ENCODE assay signal across 12 cellular contexts in genomic region chr2:100891911-100892642, GRCh38.
A peak's percentile ranks its signal among the peaks of the same experiment; 100 is the strongest.
DNase-seq lines count a peak whose midpoint lies in the region; TF ChIP-seq lines count a peak whose summit lies in the region.
"Had no signal": no experiment of that assay in that cellular context is flagged by ENCODE, and none has a peak within 500 bp of the region (broad histone marks: within the 10 kb centered on the region; RNA-seq: fewer than 3 reads in every experiment).

No MANE protein-coding gene starts in this region.

- CTCF ChIA-PET in Caco-2 (lab: Charles Lee), result no interaction called here

- DNase-seq in LHCN-M2 (ENCODE audit: low read depth) (peak; percentile 55), astrocyte of the hippocampus (ENCODE audit: low read depth, low spot score) (peak; percentile 71), right atrium auricular region (ENCODE audit: low spot score) (no peak), vagina (ENCODE audit: extremely low spot score in 2 of 2) (no peak), Ammon's horn (ENCODE audit: low spot score) (no peak), Caco-2 (no peak), DMS79 treated with DMSO at 0.1 percent for 48 hours (lab: John Stamatoyannopoulos, UW) (no peak)
- DNase-seq: H9; NCI-H524; stimulated activated CD4-positive, alpha-beta T cell treated with anti-CD3 and anti-CD28 coated beads, Interleukin-4, amount 100 ng/mL, for 1 hour had no signal

- POLR2A ChIA-PET in Caco-2 (lab: Charles Lee), result no interaction called here

- H3K9me3 ChIP-seq in right atrium auricular region (no peaks in the 10 kb centered on the region), vagina (no peaks in the 10 kb centered on the region), Caco-2 (no peaks in the 10 kb centered on the region)
- H3K9me3 ChIP-seq: BLaER1 had no signal

- H3K9me3 Mint-ChIP-seq in Caco-2 (ENCODE audit: unreplicated experiment), result no peaks in the 10 kb centered on the region
- H3K9me3 Mint-ChIP-seq: H9 had no signal

- no peak for TF ChIP-seq POLR2A in vagina (IDR thresholded peaks at IDR 0.05)

- H3K4me3 ChIP-seq in ACC112 (ENCODE audit: low read depth, low read length) (peak overlapping the region; percentile 19; the same call in 1 of the 2 replicates), right atrium auricular region (no peak overlapping the region), vagina (no peak overlapping the region), Caco-2 (ENCODE audit: low read depth, low read length) (no peak overlapping the region)
- H3K4me3 ChIP-seq: BLaER1 had no signal

- no TSS peak for BruUV-seq in Caco-2 (replicated peaks; lab: Mats Ljungman, UMichigan)

- peak overlapping the region; percentile 0 for H2AFZ ChIP-seq in ACC112 (ENCODE audit: low read length, unreplicated experiment)

- H3K27ac Mint-ChIP-seq in Caco-2 (ENCODE audit: unreplicated experiment), result no peak overlapping the region
- H3K27ac Mint-ChIP-seq: H9 had no signal

- H3K36me3 ChIP-seq in ACC112 (ENCODE audit: insufficient read depth, low read length) (no peaks in the 10 kb centered on the region), right atrium auricular region (no peaks in the 10 kb centered on the region), vagina (no peaks in the 10 kb centered on the region), Caco-2 (ENCODE audit: control insufficient read depth, insufficient read depth, low read length) (no peaks in the 10 kb centered on the region)
- H3K36me3 ChIP-seq: BLaER1 had no signal

- no peak overlapping the region for H3K4me3 Mint-ChIP-seq in Caco-2 (ENCODE audit: unreplicated experiment)
- H3K4me3 Mint-ChIP-seq: H9 had no signal

- TF ChIP-seq CTCF in right atrium auricular region (IDR thresholded peaks at IDR 0.05) (no peak), vagina (IDR thresholded peaks at IDR 0.05) (no peak), Caco-2 (IDR thresholded peaks at IDR 0.05; ENCODE audit: insufficient read depth in 1 of 2, low read depth in 1 of 2, low read length in 1 of 2, severe bottlenecking in 1 of 2, unreplicated experiment in 1 of 2) (no peak)

- H3K27me3 Mint-ChIP-seq in Caco-2 (ENCODE audit: insufficient read depth, unreplicated experiment), result no peaks in the 10 kb centered on the region

- no peaks in the 10 kb centered on the region for H3K79me2 ChIP-seq in ACC112 (ENCODE audit: control insufficient read depth, insufficient read depth, low read length, unreplicated experiment)

- H3K4me1 ChIP-seq in ACC112 (ENCODE audit: control insufficient read depth, insufficient read depth, low read length, unreplicated experiment), result peaks cover 45% of the 10 kb centered on the region
- H3K4me1 ChIP-seq in right atrium auricular region, result peaks cover 0 to 43% of the 10 kb centered on the region in 2 donors
- H3K4me1 ChIP-seq in vagina, result peaks cover 32% of the 10 kb centered on the region
- H3K4me1 ChIP-seq in Caco-2, result peaks cover 14% of the 10 kb centered on the region; the same call in 1 of the 2 replicates

- peak overlapping the region; percentile 89 for H3K27ac ChIP-seq in ACC112 (ENCODE audit: low read depth, low read length)
- H3K27ac ChIP-seq in right atrium auricular region, result peak overlapping the region; percentile 46 to 85
- H3K27ac ChIP-seq in vagina, result no peak overlapping the region
- H3K27ac ChIP-seq: BLaER1 had no signal

- intact Hi-C loops in vagina (cut with DNase I), result no loop called here
- intact Hi-C loops in Caco-2 (cut with micrococcal nuclease; ENCODE audit: unreplicated experiment), result no loop called here

- H3K4me1 Mint-ChIP-seq in Caco-2 (ENCODE audit: low read depth, unreplicated experiment), result peaks cover 4% of the 10 kb centered on the region

- no peaks in the 10 kb centered on the region for H3K36me3 Mint-ChIP-seq in Caco-2 (ENCODE audit: insufficient read depth, unreplicated experiment)

- H3K27me3 ChIP-seq in ACC112 (ENCODE audit: insufficient read depth, low read length) (no peaks in the 10 kb centered on the region), right atrium auricular region (no peaks in the 10 kb centered on the region), vagina (no peaks in the 10 kb centered on the region), Caco-2 (replicated peaks; ENCODE audit: control insufficient read depth, insufficient read depth, low read length) (no peaks in the 10 kb centered on the region)
- H3K27me3 ChIP-seq: BLaER1 had no signal

Comparison
In these comparisons a context has a peak if more than half of its experiments do, and no peak if none do; other contexts are left out.
1. DNase-seq: peak in LHCN-M2 (single experiment) and astrocyte of the hippocampus (single experiment); none in right atrium auricular region (single experiment), vagina (0 of 2), Ammon's horn (single experiment), Caco-2 (0 of 2) and DMS79 treated with DMSO at 0.1 percent for 48 hours (single experiment).